ENCODE assay signal across 18 cellular contexts in genomic region chr17:73541561-73541981, GRCh38.
"Had no signal": no experiment of that assay in that cellular context is flagged by ENCODE, and none has a peak within 500 bp of the region (broad histone marks: within the 10 kb centered on the region; RNA-seq: fewer than 3 reads in every experiment).

No MANE protein-coding gene starts in this region.

- H3K9me3 Mint-ChIP-seq: activated naive CD4-positive, alpha-beta T cell treated with anti-CD3 and anti-CD28 coated beads, Interleukin-2, amount 50 U/mL, for 24 hours; endodermal cell; memory B cell; natural killer cell; stimulated activated memory B cell treated with anti-CD40 and anti-IgM and Interleukin-4, amounts not matched to agents 10 μg/mL and 1 μg/mL and 100 μg/mL, for 72 hours had no signal

- ATAC-seq: body of pancreas; left lobe of liver; natural killer cell; psoas muscle; sciatic nerve; stimulated activated memory B cell treated with anti-CD40 and anti-IgM and Interleukin-4, amounts not matched to agents 10 μg/mL and 1 μg/mL and 100 μg/mL, for 72 hours had no signal

- H3K4me3 Mint-ChIP-seq: activated naive CD4-positive, alpha-beta T cell treated with anti-CD3 and anti-CD28 coated beads, Interleukin-2, amount 50 U/mL, for 24 hours; endodermal cell; memory B cell; natural killer cell; stimulated activated memory B cell treated with anti-CD40 and anti-IgM and Interleukin-4, amounts not matched to agents 10 μg/mL and 1 μg/mL and 100 μg/mL, for 72 hours had no signal

- H3K27ac Mint-ChIP-seq: activated naive CD4-positive, alpha-beta T cell treated with anti-CD3 and anti-CD28 coated beads, Interleukin-2, amount 50 U/mL, for 24 hours; endodermal cell; memory B cell; natural killer cell; stimulated activated memory B cell treated with anti-CD40 and anti-IgM and Interleukin-4, amounts not matched to agents 10 μg/mL and 1 μg/mL and 100 μg/mL, for 72 hours had no signal

- H3K27me3 Mint-ChIP-seq: activated naive CD4-positive, alpha-beta T cell treated with anti-CD3 and anti-CD28 coated beads, Interleukin-2, amount 50 U/mL, for 24 hours; stimulated activated memory B cell treated with anti-CD40 and anti-IgM and Interleukin-4, amounts not matched to agents 10 μg/mL and 1 μg/mL and 100 μg/mL, for 72 hours had no signal

- H3K4me1 Mint-ChIP-seq: natural killer cell had no signal

- H3K36me3 Mint-ChIP-seq: activated naive CD4-positive, alpha-beta T cell treated with anti-CD3 and anti-CD28 coated beads, Interleukin-2, amount 50 U/mL, for 24 hours; natural killer cell; stimulated activated memory B cell treated with anti-CD40 and anti-IgM and Interleukin-4, amounts not matched to agents 10 μg/mL and 1 μg/mL and 100 μg/mL, for 72 hours had no signal

- DNase-seq: activated CD4-positive, alpha-beta T cell treated with anti-CD3 and anti-CD28 coated beads, Interleukin-2, amount 50 U/mL, for 1 hour; activated effector memory CD4-positive, alpha-beta T cell treated with Interleukin-2 at 50 U/mL for 16 hours; amniotic stem cell; body of pancreas; dermis blood vessel endothelial cell; endodermal cell; foreskin melanocyte; head of caudate nucleus; natural killer cell; psoas muscle; spleen; stimulated activated CD4-positive, alpha-beta T cell treated with anti-CD3 and anti-CD28 coated beads, Interleukin-1b, Interleukin-23, amount 100 ng/mL, for 48 hours; T-helper 2 cell had no signal
